In the genomic region with DNA sequence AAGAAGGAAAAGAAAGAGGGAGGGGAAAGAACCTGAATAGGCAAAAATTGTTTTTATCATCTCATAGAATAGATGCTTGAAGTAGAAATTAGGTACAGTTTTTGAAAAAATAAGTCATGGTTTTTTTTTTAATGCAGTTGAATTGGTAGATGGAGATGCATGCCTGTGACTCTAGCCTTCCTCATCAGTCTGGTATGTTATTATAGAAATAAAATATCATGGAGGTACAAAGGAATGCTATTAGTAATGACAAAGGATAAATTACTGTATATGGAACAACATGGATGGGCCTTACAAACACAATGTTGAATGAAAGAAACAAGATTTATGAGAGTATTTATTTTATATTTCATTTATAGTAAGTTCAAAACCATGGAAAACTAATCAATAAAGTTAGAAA, we compare ENCODE assay signal across 21 cellular contexts.
DNase-seq lines count a peak whose midpoint lies in the region; ATAC-seq and TF ChIP-seq lines count a peak whose summit lies in the region.
"Had no signal": no experiment of that assay in that cellular context is flagged by ENCODE, and none has a peak within 500 bp of the region (broad histone marks: within the 10 kb centered on the region; RNA-seq: fewer than 3 reads in every experiment).

No MANE protein-coding gene starts in this region.

- ATAC-seq in activated CD4-positive, CD25-positive, alpha-beta regulatory T cell treated with anti-CD3 and anti-CD28 coated beads, Interleukin-2, amount 50 U/mL, for 24 hours, result no peak
- ATAC-seq in aorta (ENCODE audit: low FRiP score), result no peak
- ATAC-seq: activated CD4-positive, alpha-beta T cell treated with anti-CD3 and anti-CD28 coated beads for 36 hours; activated CD8-positive, alpha-beta memory T cell treated with anti-CD3 and anti-CD28 coated beads, Interleukin-2, amount 10 ng/mL, durations not matched to agents 7 days and 5 days; heart right ventricle; right cardiac atrium; stimulated activated naive B cell treated with anti-CD40 and anti-IgM and Interleukin-4, amounts not matched to agents 10 μg/mL and 1 μg/mL and 100 μg/mL, for 72 hours had no signal

- 0 out of 2 replicates have a peak overlapping the region, but pooled peaks have one; percentile 19 for H3K4me2 ChIP-seq in SK-N-SH
- H3K4me2 ChIP-seq: KMS-11 had no signal

- peak; percentile 20 for DNase-seq in GM04503 (ENCODE audit: low read depth)
- no peak for DNase-seq in SK-N-SH
- peak; percentile 66 for DNase-seq in fibroblast of mammary gland (ENCODE audit: low read depth)
- DNase-seq in effector CD4-positive, alpha-beta T cell, result no peak
- no peak for DNase-seq in transverse colon
- no peak for DNase-seq in aorta
- DNase-seq: activated CD4-positive, alpha-beta T cell treated with anti-CD3 and anti-CD28 coated beads for 36 hours; activated CD8-positive, alpha-beta memory T cell treated with anti-CD3 and anti-CD28 coated beads, Interleukin-2, amount 10 ng/mL, durations not matched to agents 7 days and 5 days; activated naive CD8-positive, alpha-beta T cell treated with anti-CD3 and anti-CD28 coated beads, Interleukin-2, amount 10 ng/mL, durations not matched to agents 7 days and 5 days; C1 segment of cervical spinal cord; heart right ventricle; immature natural killer cell; NCI-H1048; NCI-H2081; NCI-H446 treated with DMSO at 0.1 percent for 48 hours; right cardiac atrium; stimulated activated naive B cell treated with anti-CD40 and anti-IgM and Interleukin-4, amounts not matched to agents 10 μg/mL and 1 μg/mL and 100 μg/mL, for 72 hours had no signal

- no peak for TF ChIP-seq POLR2A in transverse colon (IDR thresholded peaks at IDR 0.05)

- TF ChIP-seq RAD21 in SK-N-SH (IDR thresholded peaks at IDR 0.05; ENCODE audit: low read length), result no peak

- TF ChIP-seq EP300 in SK-N-SH (IDR thresholded peaks at IDR 0.05; ENCODE audit: borderline replicate concordance in 1 of 2, low read depth in 1 of 2, low read length in 1 of 2), result peak in 1 of 2 experiments; percentile 69; a peak in 2 of 4 replicates
- TF ChIP-seq EP300 in transverse colon (IDR thresholded peaks at IDR 0.05; ENCODE audit: low read depth), result no peak

- H3K36me3 ChIP-seq in SK-N-SH (replicated peaks in 1 of 2; ENCODE audit: control insufficient read depth in 1 of 2, insufficient read depth in 2 of 2, low read length in 1 of 2), result no peaks in the 10 kb centered on the region
- no peaks in the 10 kb centered on the region for H3K36me3 ChIP-seq in transverse colon
- H3K36me3 ChIP-seq in aorta (ENCODE audit: control insufficient read depth in 1 of 2, insufficient read depth in 2 of 2, low read length in 1 of 2), result no peaks in the 10 kb centered on the region
- H3K36me3 ChIP-seq: esophagus muscularis mucosa, heart right ventricle, neutrophil had no signal

- H3K27me3 ChIP-seq in SK-N-SH (ENCODE audit: insufficient read depth) (no peaks in the 10 kb centered on the region), transverse colon (no peaks in the 10 kb centered on the region), aorta (ENCODE audit: control insufficient read depth in 1 of 2, insufficient read depth in 2 of 2, low read length in 1 of 2) (no peaks in the 10 kb centered on the region)
- H3K27me3 ChIP-seq: esophagus muscularis mucosa, neutrophil had no signal

- H3K9me3 ChIP-seq in SK-N-SH (peaks cover 6% of the 10 kb centered on the region; the same call in 1 of the 2 replicates), transverse colon (no peaks in the 10 kb centered on the region), aorta (ENCODE audit: control insufficient read depth, low read length) (peaks cover 2% of the 10 kb centered on the region)
- H3K9me3 ChIP-seq: esophagus muscularis mucosa, neutrophil had no signal

- peak overlapping the region; percentile 75; the same call in 1 of the 2 replicates for H2AFZ ChIP-seq in SK-N-SH (ENCODE audit: low read depth)

- H3K79me2 ChIP-seq in SK-N-SH (ENCODE audit: insufficient read depth), result no peaks in the 10 kb centered on the region

- H3K27ac ChIP-seq in SK-N-SH (ENCODE audit: low read depth in 2 of 2, low read length in 1 of 2) (peak overlapping the region in 1 of 2 experiments; percentile 92; a peak in 2 of 4 replicates), transverse colon (no peak overlapping the region), aorta (ENCODE audit: low read depth in 1 of 2, low read length in 2 of 2) (no peak overlapping the region)
- H3K27ac ChIP-seq: esophagus muscularis mucosa, heart right ventricle, KMS-11, neutrophil had no signal

- H3K4me3 ChIP-seq in SK-N-SH (ENCODE audit: low read depth in 2 of 2, low read length in 1 of 2), result no peak overlapping the region
- H3K4me3 ChIP-seq in fibroblast of mammary gland (ENCODE audit: control insufficient read depth, low read depth, low read length), result no peak overlapping the region
- H3K4me3 ChIP-seq in transverse colon, result no peak overlapping the region
- no peak overlapping the region for H3K4me3 ChIP-seq in aorta (ENCODE audit: low read length in 2 of 2)
- H3K4me3 ChIP-seq: esophagus muscularis mucosa, heart right ventricle had no signal

- no peaks in the 10 kb centered on the region for H3K9me2 ChIP-seq in SK-N-SH

- POLR2A ChIA-PET in SK-N-SH (lab: Yijun Ruan, JAX), result no interaction called here

- H3K9ac ChIP-seq in SK-N-SH, result peak overlapping the region; percentile 54; the same call in 1 of the 2 replicates
- H3K9ac ChIP-seq: KMS-11 had no signal

- in situ Hi-C loops in transverse colon (cut with MboI; ENCODE audit: low pct_ligation_motif_present in 1 of 4, low pct_unique_long_range_greater_than_20kb in 1 of 4, low sequenced_read_pairs in 3 of 4), result no loop called here

- H3K4me1 ChIP-seq in SK-N-SH (ENCODE audit: control insufficient read depth in 1 of 2, insufficient read depth in 2 of 2, low read depth in 1 of 2, low read length in 1 of 2) (peaks cover 0 to 14% of the 10 kb centered on the region in 2 experiments; a peak in 2 of 4 replicates), transverse colon (no peaks in the 10 kb centered on the region), aorta (ENCODE audit: control insufficient read depth in 1 of 2, insufficient read depth in 2 of 2, low read length in 2 of 2) (no peaks in the 10 kb centered on the region)
- H3K4me1 ChIP-seq: esophagus muscularis mucosa, heart right ventricle had no signal

- CTCF ChIA-PET in SK-N-SH (lab: Yijun Ruan, JAX), result interaction anchor here (0.7 kb wide), 1 partner anchor 37 kb away, joined by 3 read pairs; no protein-coding TSS in a partner anchor

- intact Hi-C loops in transverse colon (cut with DNase I; ENCODE audit: low total_unique reads), result no loop called here
- intact Hi-C loops in aorta (cut with DNase I), result no loop called here

- peaks cover 19% of the 10 kb centered on the region for H3F3A ChIP-seq in SK-N-SH (replicated peaks; ENCODE audit: insufficient read depth)

- H4K20me1 ChIP-seq in SK-N-SH (ENCODE audit: insufficient read depth), result no peaks in the 10 kb centered on the region

- TF ChIP-seq CTCF in SK-N-SH (IDR thresholded peaks at IDR 0.05), result no peak
- no peak for TF ChIP-seq CTCF in fibroblast of mammary gland (conservative IDR thresholded peaks at IDR 0.05; ENCODE audit: control insufficient read depth, insufficient read depth, low read depth, low read length)
- TF ChIP-seq CTCF in transverse colon (IDR thresholded peaks at IDR 0.05), result no peak

TF ChIP-seq in SK-N-SH, 30 proteins besides CTCF, POLR2A, EP300 and RAD21:
- TF ChIP-seq CHD2 (IDR thresholded peaks at IDR 0.05; ENCODE audit: low read length, partially characterized antibody), result no peak
- TF ChIP-seq TAF1 (IDR thresholded peaks at IDR 0.05; ENCODE audit: borderline replicate concordance, low read depth, low read length), result no peak
- peak; percentile 71 for TF ChIP-seq JUND (IDR thresholded peaks at IDR 0.05)
- no peak for TF ChIP-seq SMC3 (IDR thresholded peaks at IDR 0.05; ENCODE audit: low read depth, low read length)
- TF ChIP-seq FOSL2 (IDR thresholded peaks at IDR 0.05; ENCODE audit: borderline replicate concordance, low read depth), result peak; percentile 68
- peak; percentile 6; the same call in 1 of the 2 replicates for TF ChIP-seq NFIC (IDR thresholded peaks at IDR 0.05; ENCODE audit: borderline replicate concordance)
- TF ChIP-seq TEAD4 (IDR thresholded peaks at IDR 0.05; ENCODE audit: borderline replicate concordance, insufficient read depth), result peak; percentile 56; the same call in 1 of the 2 replicates
- TF ChIP-seq TCF12 (IDR thresholded peaks at IDR 0.05), result peak; percentile 58
- TF ChIP-seq, protein P1, sequence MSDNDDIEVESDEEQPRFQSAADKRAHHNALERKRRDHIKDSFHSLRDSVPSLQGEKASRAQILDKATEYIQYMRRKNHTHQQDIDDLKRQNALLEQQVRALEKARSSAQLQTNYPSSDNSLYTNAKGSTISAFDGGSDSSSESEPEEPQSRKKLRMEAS (IDR thresholded peaks at IDR 0.05; ENCODE audit: low read depth), result 0 out of 2 replicates have a peak, but pooled peaks have one; percentile 25
- TF ChIP-seq, protein P2, sequence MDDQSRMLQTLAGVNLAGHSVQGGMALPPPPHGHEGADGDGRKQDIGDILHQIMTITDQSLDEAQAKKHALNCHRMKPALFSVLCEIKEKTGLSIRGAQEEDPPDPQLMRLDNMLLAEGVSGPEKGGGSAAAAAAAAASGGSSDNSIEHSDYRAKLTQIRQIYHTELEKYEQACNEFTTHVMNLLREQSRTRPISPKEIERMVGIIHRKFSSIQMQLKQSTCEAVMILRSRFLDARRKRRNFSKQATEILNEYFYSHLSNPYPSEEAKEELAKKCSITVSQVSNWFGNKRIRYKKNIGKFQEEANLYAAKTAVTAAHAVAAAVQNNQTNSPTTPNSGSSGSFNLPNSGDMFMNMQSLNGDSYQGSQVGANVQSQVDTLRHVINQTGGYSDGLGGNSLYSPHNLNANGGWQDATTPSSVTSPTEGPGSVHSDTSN (IDR thresholded peaks at IDR 0.05), result peak; percentile 57; the same call in 1 of the 2 replicates
- TF ChIP-seq, protein P3, sequence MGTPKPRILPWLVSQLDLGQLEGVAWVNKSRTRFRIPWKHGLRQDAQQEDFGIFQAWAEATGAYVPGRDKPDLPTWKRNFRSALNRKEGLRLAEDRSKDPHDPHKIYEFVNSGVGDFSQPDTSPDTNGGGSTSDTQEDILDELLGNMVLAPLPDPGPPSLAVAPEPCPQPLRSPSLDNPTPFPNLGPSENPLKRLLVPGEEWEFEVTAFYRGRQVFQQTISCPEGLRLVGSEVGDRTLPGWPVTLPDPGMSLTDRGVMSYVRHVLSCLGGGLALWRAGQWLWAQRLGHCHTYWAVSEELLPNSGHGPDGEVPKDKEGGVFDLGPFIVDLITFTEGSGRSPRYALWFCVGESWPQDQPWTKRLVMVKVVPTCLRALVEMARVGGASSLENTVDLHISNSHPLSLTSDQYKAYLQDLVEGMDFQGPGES (IDR thresholded peaks at IDR 0.05; ENCODE audit: low read depth, low read length), result no peak

Comparison
In these comparisons a context has a peak if more than half of its experiments do, and no peak if none do; other contexts are left out.
1. DNase-seq: peak in GM04503 (single experiment) and fibroblast of mammary gland (single experiment); none in SK-N-SH (single experiment), effector CD4-positive, alpha-beta T cell (single experiment), transverse colon (single experiment) and aorta (0 of 2).